ENCODE assay signal across 24 cellular contexts in genomic region chr14:105179191-105179590, GRCh38. TPM values are rescaled to one million over a fixed set of nuclear protein-coding genes. Genes with fewer than 3 reads are reported as not detected.
DNase-seq lines count a peak whose midpoint lies in the region; ATAC-seq, FAIRE-seq and TF ChIP-seq lines count a peak whose summit lies in the region.
"Had no signal": no experiment of that assay in that cellular context is flagged by ENCODE, and none has a peak within 500 bp of the region (broad histone marks: within the 10 kb centered on the region; RNA-seq: fewer than 3 reads in every experiment).

No MANE protein-coding gene starts in this region.

- no peak overlapping the region for H4K91ac ChIP-seq in neuronal stem cell (ENCODE audit: low read depth, low read length, poor library complexity)

- no peak overlapping the region for H2AFZ ChIP-seq in HepG2 (ENCODE audit: low read length)
- H2AFZ ChIP-seq in neuronal stem cell (ENCODE audit: low read length) = no peak overlapping the region
- H2AFZ ChIP-seq: GM23248 had no signal

- H4K20me1 ChIP-seq in HepG2 (ENCODE audit: insufficient read depth, low read length) = 0 out of 2 replicates have a peak, but pooled peaks cover 3% of the 10 kb centered on the region

- TF ChIP-seq POLR2A in HepG2 (IDR thresholded peaks at IDR 0.05; ENCODE audit: insufficient read depth in 1 of 2, low read depth in 2 of 2, low read length in 2 of 2) (no peak), right lobe of liver (IDR thresholded peaks at IDR 0.05) (no peak)

- H3K27me3 Mint-ChIP-seq in IgD-negative memory B cell (peaks cover 5% of the 10 kb centered on the region), endothelial cell (ENCODE audit: unreplicated experiment) (peaks cover 8% of the 10 kb centered on the region)

- WGBS in HepG2 (ENCODE audit: low lambda C conversion rate) = 62% methylated on average over 3 of the region's 13 CpGs
- no CpG with 5 or more reads among the region's 13 CpGs for WGBS in right lobe of liver (ENCODE audit: insufficient coverage, low coverage, low lambda C conversion rate, missing lambda C conversion rate)
- WGBS in neuronal stem cell (ENCODE audit: extremely low coverage in 2 of 2, insufficient read length in 2 of 2, insufficient replicate concordance in 1 of 2), 2 donors = no CpG with 5 or more reads among the region's 13 CpGs

- H3K23ac ChIP-seq in neuronal stem cell (ENCODE audit: low read depth, low read length, poor library complexity) = peak overlapping the region; percentile 85

- POLR2A ChIA-PET in HepG2 (lab: Yijun Ruan, JAX) = no interaction called here

- FAIRE-seq in HepG2 (lab: Jason Lieb, UNC) = no peak
- FAIRE-seq: A549, RCC 7860 had no signal

- H3K4me3 Mint-ChIP-seq in IgD-negative memory B cell = peak overlapping the region in 3 of 4 donors; percentile 34 to 83 (median 51)
- peak overlapping the region; percentile 89 for H3K4me3 Mint-ChIP-seq in endothelial cell (ENCODE audit: unreplicated experiment)

- peak overlapping the region; percentile 61 for H2BK120ac ChIP-seq in neuronal stem cell (ENCODE audit: low read depth, low read length)

- TF ChIP-seq CTCF in HepG2 (CRISPR knock-in tag; IDR thresholded peaks at IDR 0.05) = no peak
- TF ChIP-seq CTCF in right lobe of liver (IDR thresholded peaks at IDR 0.05) = no peak
- TF ChIP-seq CTCF in endothelial cell (IDR thresholded peaks at IDR 0.05; ENCODE audit: unreplicated experiment) = no peak
- no peak for TF ChIP-seq CTCF in left ventricle myocardium inferior (IDR thresholded peaks at IDR 0.05; ENCODE audit: borderline replicate concordance)

- peak overlapping the region; percentile 39 for H2BK5ac ChIP-seq in neuronal stem cell (ENCODE audit: low read length)

- no TSS peak for BruUV-seq in HepG2 (replicated peaks; lab: Mats Ljungman, UMichigan)

- H3K9me3 Mint-ChIP-seq in IgD-negative memory B cell (no peaks in the 10 kb centered on the region), endothelial cell (ENCODE audit: unreplicated experiment) (no peaks in the 10 kb centered on the region)
- H3K9me3 Mint-ChIP-seq: CD8-positive, alpha-beta memory T cell; H9 had no signal

- no peak overlapping the region for H3K27ac Mint-ChIP-seq in IgD-negative memory B cell
- no peak overlapping the region for H3K27ac Mint-ChIP-seq in endothelial cell (ENCODE audit: unreplicated experiment)
- H3K27ac Mint-ChIP-seq: CD14-positive monocyte had no signal

- ATAC-seq in HepG2 (peak; percentile 8; the same call in 1 of the 3 replicates), right lobe of liver (no peak), GM21367 (IDR thresholded peaks at IDR 0.05; ENCODE audit: unreplicated experiment) (no peak)
- ATAC-seq: A549 had no signal

- intact Hi-C loops in HepG2 (cut with micrococcal nuclease; ENCODE audit: unreplicated experiment) (no loop called here), right lobe of liver (cut with DNase I) (no loop called here), left ventricle myocardium inferior (cut with micrococcal nuclease) (no loop called here)

- peak overlapping the region; percentile 97 for H2AK5ac ChIP-seq in neuronal stem cell (ENCODE audit: low read depth, low read length)

- DNase-seq in HepG2 (ENCODE audit: low spot score) (no peak), right lobe of liver (no peak), endothelial cell (ENCODE audit: low spot score) (no peak), neuronal stem cell (ENCODE audit: low spot score) (no peak), left ventricle myocardium inferior (no peak), NCI-H1694 treated with DMSO at 0.1 percent for 48 hours (lab: John Stamatoyannopoulos, UW) (no peak)
- DNase-seq: AML-193; Calu3; CD8-positive, alpha-beta memory T cell; GM23248; H9; KBM-7; MG63; NCI-H187; NCI-H2171 treated with DMSO at 0.1 percent for 48 hours; NCI-H345; NCI-H524 treated with DMSO at 0.1 percent for 48 hours; NCI-H774; SK-N-SH had no signal

- no peaks in the 10 kb centered on the region for H3K9me3 ChIP-seq in HepG2 (ENCODE audit: low read length)
- no peaks in the 10 kb centered on the region for H3K9me3 ChIP-seq in right lobe of liver
- H3K9me3 ChIP-seq in neuronal stem cell (replicated peaks in 1 of 2; ENCODE audit: control insufficient read depth in 2 of 2, insufficient read depth in 1 of 2, low read depth in 1 of 2, low read length in 2 of 2) = no peaks in the 10 kb centered on the region
- H3K9me3 ChIP-seq in left ventricle myocardium inferior (replicated peaks) = no peaks in the 10 kb centered on the region
- H3K9me3 ChIP-seq: A549, MG63, SK-N-SH had no signal

- peaks cover 0 to 11% (median 9%) of the 10 kb centered on the region in 3 donors for H3K4me1 Mint-ChIP-seq in IgD-negative memory B cell
- H3K4me1 Mint-ChIP-seq in endothelial cell (ENCODE audit: unreplicated experiment) = peaks cover 12% of the 10 kb centered on the region

- CTCF ChIA-PET in HepG2 (lab: Yijun Ruan, JAX; ENCODE audit: low intra/inter-chr PET ratio, low total read pairs) = no interaction called here

- peak overlapping the region; percentile 65 for H4K8ac ChIP-seq in neuronal stem cell (ENCODE audit: low read depth, low read length)

- H3K4me1 ChIP-seq in HepG2 (ENCODE audit: insufficient read depth, low read length) = peaks cover 19% of the 10 kb centered on the region; the same call in 1 of the 2 replicates
- no peaks in the 10 kb centered on the region for H3K4me1 ChIP-seq in right lobe of liver
- peaks cover 7 to 20% of the 10 kb centered on the region in 2 donors for H3K4me1 ChIP-seq in neuronal stem cell (ENCODE audit: control insufficient read depth in 2 of 2, insufficient read depth in 1 of 2, low read depth in 1 of 2, low read length in 2 of 2)
- peaks cover 30% of the 10 kb centered on the region for H3K4me1 ChIP-seq in left ventricle myocardium inferior

- no peaks in the 10 kb centered on the region for H3K36me3 Mint-ChIP-seq in IgD-negative memory B cell
- no peaks in the 10 kb centered on the region for H3K36me3 Mint-ChIP-seq in endothelial cell (ENCODE audit: low read depth, unreplicated experiment)
- H3K36me3 Mint-ChIP-seq: CD8-positive, alpha-beta memory T cell had no signal

- H3K27ac ChIP-seq in HepG2 (ENCODE audit: extremely low read length, insufficient read depth, low read length) (no peak overlapping the region), right lobe of liver (no peak overlapping the region), neuronal stem cell (replicated peaks; ENCODE audit: low read length) (no peak overlapping the region), left ventricle myocardium inferior (replicated peaks) (no peak overlapping the region)
- H3K27ac ChIP-seq: A549, GM23248 had no signal

- H3K9ac ChIP-seq in HepG2 (ENCODE audit: insufficient read depth, low read depth, low read length) (no peak overlapping the region), neuronal stem cell (ENCODE audit: low read depth, low read length, poor library complexity) (peak overlapping the region; percentile 2)
- H3K9ac ChIP-seq: GM23248, SK-N-SH had no signal

- TF ChIP-seq RAD21 in HepG2 (CRISPR knock-in tag; IDR thresholded peaks at IDR 0.05) = no peak

- H3K36me3 ChIP-seq in HepG2 (replicated peaks in 1 of 2; ENCODE audit: control insufficient read depth in 1 of 2, insufficient read depth in 2 of 2, low read length in 2 of 2) (no peaks in the 10 kb centered on the region), right lobe of liver (no peaks in the 10 kb centered on the region), neuronal stem cell (replicated peaks in 1 of 2; ENCODE audit: control insufficient read depth in 2 of 2, insufficient read depth in 2 of 2, low read length in 2 of 2) (no peaks in the 10 kb centered on the region), left ventricle myocardium inferior (no peaks in the 10 kb centered on the region)
- H3K36me3 ChIP-seq: MG63 had no signal

- H3K14ac ChIP-seq in neuronal stem cell (ENCODE audit: low read length) = peak overlapping the region; percentile 56

- H3K4me3 ChIP-seq in HepG2 (replicated peaks in 1 of 3; ENCODE audit: insufficient read depth in 1 of 3, low read depth in 2 of 3, low read length in 3 of 3) = no peak overlapping the region
- no peak overlapping the region for H3K4me3 ChIP-seq in right lobe of liver
- H3K4me3 ChIP-seq in neuronal stem cell (ENCODE audit: low read length in 2 of 2) = no peak overlapping the region
- no peak overlapping the region for H3K4me3 ChIP-seq in left ventricle myocardium inferior
- H3K4me3 ChIP-seq: A549, GM23248, MG63 had no signal

- H3K18ac ChIP-seq in neuronal stem cell (ENCODE audit: low read length) = peak overlapping the region; percentile 11

- H3K4ac ChIP-seq in neuronal stem cell (ENCODE audit: low read length) = no peak overlapping the region

- H3K4me2 ChIP-seq in HepG2 (ENCODE audit: low read depth, low read length) (no peak overlapping the region), neuronal stem cell (ENCODE audit: insufficient read depth, low read length, poor library complexity, severe bottlenecking) (no peak overlapping the region)
- H3K4me2 ChIP-seq: SK-N-SH had no signal

- peak overlapping the region; percentile 7 for H2BK12ac ChIP-seq in neuronal stem cell (ENCODE audit: low read length)

- H3K27me3 ChIP-seq in HepG2 (ENCODE audit: control insufficient read depth in 1 of 2, insufficient read depth in 2 of 2, low read length in 2 of 2) (peaks cover 16 to 86% of the 10 kb centered on the region in 2 experiments), right lobe of liver (no peaks in the 10 kb centered on the region), neuronal stem cell (ENCODE audit: control insufficient read depth in 3 of 3, insufficient read depth in 3 of 3, low read depth in 1 of 3, low read length in 3 of 3) (peaks cover 0 to 23% (median 9%) of the 10 kb centered on the region in 3 experiments), left ventricle myocardium inferior (ENCODE audit: low read depth) (no peaks in the 10 kb centered on the region)
- H3K27me3 ChIP-seq: MG63 had no signal

- no peaks in the 10 kb centered on the region for H3K79me2 ChIP-seq in HepG2 (ENCODE audit: insufficient read depth, low read length)

- no peak for TF ChIP-seq EP300 in HepG2 (IDR thresholded peaks at IDR 0.05; ENCODE audit: low read depth in 2 of 2, low read length in 2 of 2)
- TF ChIP-seq EP300 in HepG2 (CRISPR knock-in tag; IDR thresholded peaks at IDR 0.05; ENCODE audit: borderline replicate concordance) = no peak

- peaks cover 10% of the 10 kb centered on the region for H3K79me1 ChIP-seq in neuronal stem cell (ENCODE audit: low read depth, low read length)

- peak overlapping the region; percentile 94 for H2BK15ac ChIP-seq in neuronal stem cell (ENCODE audit: low read length)

- in situ Hi-C loops in HepG2 (cut with HindIII; ENCODE audit: extremely low pct_ligation_motif_present, low pct_unique_long_range_greater_than_20kb) = no loop called here

RNA-seq across cellular contexts. Expression of gene NUDT14, which starts 1.9 kb away (rescaled TPM):
- total RNA-seq in HepG2 (2016; rRNA removed; fragmentation: Illumina TruSeq; extraction: Trizol) = 4.0 and 5.8 TPM in 2 replicates
- total RNA-seq in HepG2 (2016; cell fraction: cytosol; rRNA removed; fragmentation: Illumina TruSeq; extraction: Trizol; ENCODE audit: low read depth) = 9.0 and 9.9 TPM in 2 replicates
- 4.4 and 5.8 TPM in 2 replicates for total RNA-seq in HepG2 (2016; cell fraction: insoluble cytoplasmic fraction; rRNA removed; fragmentation: Illumina TruSeq; extraction: Trizol)
- total RNA-seq in HepG2 (2016; cell fraction: membrane; rRNA removed; fragmentation: Illumina TruSeq; extraction: Trizol) = 7.1 and 10.6 TPM in 2 replicates
- 2.4 and 2.7 TPM in 2 replicates for total RNA-seq in HepG2 (2016; cell fraction: nucleus; rRNA removed; fragmentation: Illumina TruSeq; extraction: Trizol)
- 6.1 and 6.7 TPM in 2 replicates for polyA plus RNA-seq in HepG2 (2011; rRNA removed)
- 5.7 and 9.2 TPM in 2 replicates for polyA plus RNA-seq in HepG2 (2011; cell fraction: cytosol; rRNA removed)
- polyA plus RNA-seq in HepG2 (2011; cell fraction: nucleus; rRNA removed) = 5.6 and 6.5 TPM in 2 replicates
- polyA plus RNA-seq in HepG2 (2012) = 4.5 and 5.4 TPM in 2 replicates
- polyA plus RNA-seq in HepG2 (2016; cell fraction: cytosol; fragmentation: Illumina TruSeq; extraction: Trizol; ENCODE audit: low read depth) = 11.3 and 13.8 TPM in 2 replicates
- polyA plus RNA-seq in HepG2 (2016; cell fraction: insoluble cytoplasmic fraction; fragmentation: Illumina TruSeq; extraction: Trizol; ENCODE audit: low read depth) = 4.0 and 5.1 TPM in 2 replicates
- polyA plus RNA-seq in HepG2 (2016; cell fraction: membrane; fragmentation: Illumina TruSeq; extraction: Trizol; ENCODE audit: low read depth) = 7.8 and 10.1 TPM in 2 replicates
- 5.5 and 5.6 TPM in 2 replicates for polyA plus RNA-seq in HepG2 (2016; cell fraction: nucleus; fragmentation: Illumina TruSeq; extraction: Trizol; ENCODE audit: insufficient read depth, low read depth)
- 3.5 and 4.3 TPM in 2 replicates for polyA minus RNA-seq in HepG2 (2011; rRNA and poly(A)+ RNA removed; ENCODE audit: low replicate concordance)
- 1.3 and 3.4 TPM in 2 replicates for polyA minus RNA-seq in HepG2 (2011; cell fraction: cytosol; rRNA and poly(A)+ RNA removed)
- polyA minus RNA-seq in HepG2 (2011; cell fraction: nucleus; rRNA and poly(A)+ RNA removed) = 1.3 and 1.9 TPM in 2 replicates
- total RNA-seq in right lobe of liver = 10 to 100 TPM in 5 of 6 experiments, 1 to 10 TPM in 1; 9.0 to 27.4 (median 11.4) TPM
- polyA plus RNA-seq in IgD-negative memory B cell = 12.7 TPM
- total RNA-seq in endothelial cell (ENCODE audit: unreplicated experiment) = 135 TPM
- polyA plus RNA-seq in neuronal stem cell (2013, experiment 1 of 2) = 21.6 TPM
- 21.9 TPM for polyA plus RNA-seq in neuronal stem cell (2013, experiment 2 of 2)
- 22.9 TPM for total RNA-seq in left ventricle myocardium inferior

RNA-seq across cellular contexts. Expression of gene JAG2, which starts 10.6 kb away (rescaled TPM):
- total RNA-seq in HepG2 (2016; rRNA removed; fragmentation: Illumina TruSeq; extraction: Trizol) = 0.04 TPM in 1 of 2 replicates, not detected in the other
- not detected in 2 replicates for total RNA-seq in HepG2 (2016; cell fraction: cytosol; rRNA removed; fragmentation: Illumina TruSeq; extraction: Trizol; ENCODE audit: low read depth)
- total RNA-seq in HepG2 (2016; cell fraction: insoluble cytoplasmic fraction; rRNA removed; fragmentation: Illumina TruSeq; extraction: Trizol) = not detected in 2 replicates
- total RNA-seq in HepG2 (2016; cell fraction: membrane; rRNA removed; fragmentation: Illumina TruSeq; extraction: Trizol) = not detected in 2 replicates
- total RNA-seq in HepG2 (2016; cell fraction: nucleus; rRNA removed; fragmentation: Illumina TruSeq; extraction: Trizol) = not detected in 2 replicates
- 0.16 and 0.22 TPM in 2 replicates for polyA plus RNA-seq in HepG2 (2011; rRNA removed)
- polyA plus RNA-seq in HepG2 (2011; cell fraction: cytosol; rRNA removed) = 0.04 and 0.10 TPM in 2 replicates
- polyA plus RNA-seq in HepG2 (2011; cell fraction: nucleus; rRNA removed) = 1.3 and 3.3 TPM in 2 replicates
- polyA plus RNA-seq in HepG2 (2012) = 0.16 TPM in 1 of 2 replicates, not detected in the other
- polyA plus RNA-seq in HepG2 (2016; cell fraction: cytosol; fragmentation: Illumina TruSeq; extraction: Trizol; ENCODE audit: low read depth) = not detected in 2 replicates
- polyA plus RNA-seq in HepG2 (2016; cell fraction: insoluble cytoplasmic fraction; fragmentation: Illumina TruSeq; extraction: Trizol; ENCODE audit: low read depth) = not detected in 2 replicates
- polyA plus RNA-seq in HepG2 (2016; cell fraction: membrane; fragmentation: Illumina TruSeq; extraction: Trizol; ENCODE audit: low read depth) = not detected in 2 replicates
- not detected in 2 replicates for polyA plus RNA-seq in HepG2 (2016; cell fraction: nucleus; fragmentation: Illumina TruSeq; extraction: Trizol; ENCODE audit: insufficient read depth, low read depth)
- 0.36 and 6.6 TPM in 2 replicates for polyA minus RNA-seq in HepG2 (2011; rRNA and poly(A)+ RNA removed; ENCODE audit: low replicate concordance)
- polyA minus RNA-seq in HepG2 (2011; cell fraction: cytosol; rRNA and poly(A)+ RNA removed) = 0.44 TPM in 1 of 2 replicates, not detected in the other
- polyA minus RNA-seq in HepG2 (2011; cell fraction: nucleus; rRNA and poly(A)+ RNA removed) = 0.13 TPM in 1 of 2 replicates, not detected in the other
- 1 to 10 TPM; 1.1 to 3.5 (median 1.2) TPM for total RNA-seq in right lobe of liver
- polyA plus RNA-seq in IgD-negative memory B cell = not detected
- total RNA-seq in endothelial cell (ENCODE audit: unreplicated experiment) = 280 TPM
- 5.2 TPM for polyA plus RNA-seq in neuronal stem cell (2013, experiment 1 of 2)
- polyA plus RNA-seq in neuronal stem cell (2013, experiment 2 of 2) = 4.9 TPM
- total RNA-seq in left ventricle myocardium inferior = 26.1 TPM
- polyA plus RNA-seq: CD14-positive monocyte, GM23248 had no signal

Comparison
In these comparisons a context has a peak if more than half of its experiments do, and no peak if none do; other contexts are left out.
1. RNA of gene JAG2, which starts 10.6 kb away (total RNA-seq): 280 TPM in endothelial cell (single experiment); 26.1 TPM in left ventricle myocardium inferior (single experiment), 1.1 to 3.5 TPM in right lobe of liver and 0.04 TPM in HepG2; every median in the first group is over 10 times any median in the second.